Comparison of ENCODE assay signal across 19 cellular contexts in the genomic region with DNA sequence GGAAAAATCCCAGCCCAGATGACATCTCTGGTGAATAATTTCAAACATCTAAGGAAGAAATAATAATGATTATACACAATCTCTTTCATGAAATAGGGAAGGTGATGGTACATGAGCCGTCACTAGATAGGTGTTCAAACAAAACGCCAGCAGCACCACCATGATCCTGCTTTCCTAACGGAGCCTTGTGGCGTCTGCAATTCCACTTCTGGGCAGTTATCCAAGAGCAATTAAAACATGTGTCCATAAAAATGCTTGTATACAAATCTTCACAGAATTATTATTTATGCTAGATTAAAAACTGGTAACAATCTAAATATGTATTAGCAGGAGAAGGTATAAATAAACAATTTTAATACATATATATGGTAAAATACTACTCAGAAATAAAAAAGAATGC. TPM values are rescaled to one million over a fixed set of nuclear protein-coding genes. Genes with fewer than 3 reads are reported as not detected.
"Had no signal": no experiment of that assay in that cellular context is flagged by ENCODE, and none has a peak within 500 bp of the region (broad histone marks: within the 10 kb centered on the region; RNA-seq: fewer than 3 reads in every experiment).

No MANE protein-coding gene starts in this region.

- H3K27me3 ChIP-seq: neural progenitor cell, right atrium auricular region, transverse colon, uterus had no signal

- H3K9me3 Mint-ChIP-seq: activated naive CD4-positive, alpha-beta T cell treated with anti-CD3 and anti-CD28 coated beads, Interleukin-2, amount 50 U/mL, for 72 hours; activated T-helper 1 cell treated with anti-CD3 and anti-CD28 coated beads, Interleukin-12 subunit alpha, Interleukin-12 subunit beta, Interleukin-2, Interleukin-4 antibody, amounts not matched to agents 30 ng/mL and 10 ng/mL and 1 ng/mL, durations not matched to agents 14 hours and 24 hours and 36 hours; effector memory CD8-positive, alpha-beta T cell; neural progenitor cell; stimulated activated naive CD8-positive, alpha-beta T cell treated with anti-CD3 and anti-CD28 coated beads, Interleukin-15, Interleukin-2, amounts not matched to agents 100 ng/mL and 50 ng/mL, for 24 hours had no signal

- H3K4me3 ChIP-seq: left ventricle myocardium inferior, neural progenitor cell, right atrium auricular region, transverse colon, uterus had no signal

- H3K4me3 Mint-ChIP-seq: activated T-helper 1 cell treated with anti-CD3 and anti-CD28 coated beads, Interleukin-12 subunit alpha, Interleukin-12 subunit beta, Interleukin-2, Interleukin-4 antibody, amounts not matched to agents 30 ng/mL and 10 ng/mL and 1 ng/mL, durations not matched to agents 14 hours and 24 hours and 36 hours; effector memory CD8-positive, alpha-beta T cell; naive B cell; neural progenitor cell; stimulated activated naive CD8-positive, alpha-beta T cell treated with anti-CD3 and anti-CD28 coated beads, Interleukin-15, Interleukin-2, amounts not matched to agents 100 ng/mL and 50 ng/mL, for 24 hours had no signal

- H3K36me3 Mint-ChIP-seq: activated naive CD4-positive, alpha-beta T cell treated with anti-CD3 and anti-CD28 coated beads, Interleukin-2, amount 50 U/mL, for 72 hours; naive B cell; neural progenitor cell had no signal

- DNase-seq: activated CD4-positive, alpha-beta T cell treated with anti-CD3 and anti-CD28 coated beads, Interleukin-2, amount 50 U/mL, for 4 hours; activated gamma-delta T cell treated with Interleukin-2 at 50 U/mL for 16 hours; amniotic stem cell; effector memory CD8-positive, alpha-beta T cell; foreskin melanocyte; glutamatergic neuron; kidney; left ventricle myocardium inferior; naive B cell; stimulated activated CD4-positive, alpha-beta T cell treated with anti-CD3 and anti-CD28 coated beads, Interleukin-2, amount 100 ng/mL, for 48 hours; T-helper 2 cell; transverse colon; uterus had no signal

- H3K4me1 Mint-ChIP-seq: naive B cell had no signal

- H3K27ac Mint-ChIP-seq: activated naive CD4-positive, alpha-beta T cell treated with anti-CD3 and anti-CD28 coated beads, Interleukin-2, amount 50 U/mL, for 72 hours; activated T-helper 1 cell treated with anti-CD3 and anti-CD28 coated beads, Interleukin-12 subunit alpha, Interleukin-12 subunit beta, Interleukin-2, Interleukin-4 antibody, amounts not matched to agents 30 ng/mL and 10 ng/mL and 1 ng/mL, durations not matched to agents 14 hours and 24 hours and 36 hours; effector memory CD8-positive, alpha-beta T cell; neural progenitor cell; progenitor cell of endocrine pancreas; stimulated activated naive CD8-positive, alpha-beta T cell treated with anti-CD3 and anti-CD28 coated beads, Interleukin-15, Interleukin-2, amounts not matched to agents 100 ng/mL and 50 ng/mL, for 24 hours had no signal

- H3K36me3 ChIP-seq: left ventricle myocardium inferior, neural progenitor cell, right atrium auricular region, transverse colon, uterus had no signal

- H3K27me3 Mint-ChIP-seq: progenitor cell of endocrine pancreas had no signal

- H3K27ac ChIP-seq: left ventricle myocardium inferior, neural progenitor cell, right atrium auricular region, transverse colon, uterus had no signal

RNA-seq across cellular contexts. Expression of a gene that starts 33.7 kb away (rescaled TPM):
- total RNA-seq: progenitor cell of endocrine pancreas had no signal
